ENCODE assay signal across 9 cellular contexts in the genomic region with DNA sequence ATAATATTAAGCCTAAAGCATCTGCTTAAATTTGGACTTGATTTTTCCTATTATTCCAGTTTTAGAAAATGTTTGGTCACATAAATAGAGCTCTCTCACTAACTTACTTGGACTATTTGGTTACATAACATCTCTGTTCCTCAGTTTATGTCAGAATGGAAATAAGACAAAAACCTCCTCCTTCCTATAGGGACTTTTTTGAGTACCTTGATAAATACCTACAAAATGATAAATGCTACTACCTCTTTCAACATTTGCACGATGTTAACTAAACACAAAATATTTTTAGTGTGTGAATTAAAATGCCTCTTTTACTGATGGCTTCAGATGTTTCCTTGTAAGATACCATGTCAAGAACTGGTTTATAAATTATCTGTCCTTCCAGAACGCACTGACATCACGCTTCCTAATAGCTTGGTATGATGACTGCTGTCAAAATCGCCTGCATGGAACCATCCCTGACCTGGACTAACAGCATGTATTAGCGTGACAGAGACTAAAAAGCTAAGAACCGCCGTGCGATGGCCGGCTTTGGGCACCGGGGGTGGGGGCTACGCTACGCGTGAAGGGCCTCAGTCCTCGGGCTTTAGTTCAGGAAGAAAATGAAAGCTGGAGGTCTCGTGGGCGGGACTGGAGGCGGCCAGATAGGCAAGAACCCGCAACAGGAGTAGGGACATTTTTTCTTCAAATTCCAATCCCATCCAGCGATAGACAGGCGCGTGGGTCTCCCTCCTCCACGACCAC.
DNase-seq lines count a peak whose midpoint lies in the region; ATAC-seq, FAIRE-seq and TF ChIP-seq lines count a peak whose summit lies in the region.
"Had no signal": no experiment of that assay in that cellular context is flagged by ENCODE, and none has a peak within 500 bp of the region (broad histone marks: within the 10 kb centered on the region; RNA-seq: fewer than 3 reads in every experiment).

No MANE protein-coding gene starts in this region.

- peak overlapping the region; percentile 100 for H3K4me2 ChIP-seq in astrocyte (ENCODE audit: low read length)

- H3K4me3 Mint-ChIP-seq in astrocyte (ENCODE audit: unreplicated experiment) (peak overlapping the region; percentile 88), immature natural killer cell (peak overlapping the region; percentile 81 to 91 (median 88))
- H3K4me3 Mint-ChIP-seq in stimulated activated effector memory CD8-positive, alpha-beta T cell treated with anti-CD3 and anti-CD28 coated beads, Interleukin-12 subunit alpha, Interleukin-12 subunit beta, amount 100 ng/mL, for 72 hours, result peak overlapping the region; percentile 73

- H2AFZ ChIP-seq in astrocyte (ENCODE audit: low read depth, low read length), result peak overlapping the region; percentile 100

- peak overlapping the region; percentile 54 for H3K4me3 ChIP-seq in astrocyte (ENCODE audit: insufficient read depth, low read depth, low read length)

- H3K79me2 ChIP-seq in astrocyte (ENCODE audit: insufficient read depth, low read length), result no peaks in the 10 kb centered on the region

- H3K9me3 Mint-ChIP-seq in astrocyte (ENCODE audit: unreplicated experiment), result no peaks in the 10 kb centered on the region
- H3K9me3 Mint-ChIP-seq in immature natural killer cell, result no peaks in the 10 kb centered on the region
- H3K9me3 Mint-ChIP-seq in stimulated activated effector memory CD8-positive, alpha-beta T cell treated with anti-CD3 and anti-CD28 coated beads, Interleukin-12 subunit alpha, Interleukin-12 subunit beta, amount 100 ng/mL, for 72 hours, result no peaks in the 10 kb centered on the region

- no peak for TF ChIP-seq CTCF in astrocyte (IDR thresholded peaks at IDR 0.05; ENCODE audit: insufficient read depth, low read depth, low read length)

- peaks cover 10% of the 10 kb centered on the region for H3K4me1 ChIP-seq in astrocyte (ENCODE audit: insufficient read depth, low read length)

- no peaks in the 10 kb centered on the region for H3K36me3 Mint-ChIP-seq in astrocyte (ENCODE audit: low read depth, unreplicated experiment)
- H3K36me3 Mint-ChIP-seq in immature natural killer cell, result no peaks in the 10 kb centered on the region
- no peaks in the 10 kb centered on the region for H3K36me3 Mint-ChIP-seq in stimulated activated effector memory CD8-positive, alpha-beta T cell treated with anti-CD3 and anti-CD28 coated beads, Interleukin-12 subunit alpha, Interleukin-12 subunit beta, amount 100 ng/mL, for 72 hours

- DNase-seq in NCI-H2227 (lab: John Stamatoyannopoulos, UW; ENCODE audit: unreplicated experiment) (peak; percentile 57), NCI-H2227 treated with DMSO at 0.1 percent for 48 hours (lab: John Stamatoyannopoulos, UW) (no peak), LHCN-M2 (ENCODE audit: low read depth) (peak; percentile 30), astrocyte (ENCODE audit: low read depth) (no peak), immature natural killer cell (peak in 1 of 3 donors; percentile 1), GF-D8 (lab: John Stamatoyannopoulos, UW) (no peak)
- DNase-seq in stimulated activated effector memory CD8-positive, alpha-beta T cell treated with anti-CD3 and anti-CD28 coated beads, Interleukin-12 subunit alpha, Interleukin-12 subunit beta, amount 100 ng/mL, for 72 hours (ENCODE audit: low spot score in 2 of 2), result no peak
- DNase-seq in stimulated activated CD4-positive, alpha-beta T cell treated with anti-CD3 and anti-CD28 coated beads, Interleukin-2, amount 100 ng/mL, for 48 hours, result no peak
- DNase-seq: DND-41 had no signal

- H3K9ac ChIP-seq in astrocyte (ENCODE audit: low read length), result peak overlapping the region; percentile 70

- FAIRE-seq in astrocyte (lab: Jason Lieb, UNC), result no peak

- H3K4me1 Mint-ChIP-seq in astrocyte (ENCODE audit: low read depth, unreplicated experiment) (no peaks in the 10 kb centered on the region), immature natural killer cell (peaks cover 9 to 13% of the 10 kb centered on the region in 2 donors)
- peaks cover 5% of the 10 kb centered on the region for H3K4me1 Mint-ChIP-seq in stimulated activated effector memory CD8-positive, alpha-beta T cell treated with anti-CD3 and anti-CD28 coated beads, Interleukin-12 subunit alpha, Interleukin-12 subunit beta, amount 100 ng/mL, for 72 hours

- no peaks in the 10 kb centered on the region for H3K9me3 ChIP-seq in astrocyte (ENCODE audit: insufficient read depth, low read depth, low read length)

- no peaks in the 10 kb centered on the region for H3K36me3 ChIP-seq in astrocyte (ENCODE audit: insufficient read depth, low read length)

- ATAC-seq in stimulated activated effector memory CD8-positive, alpha-beta T cell treated with anti-CD3 and anti-CD28 coated beads, Interleukin-12 subunit alpha, Interleukin-12 subunit beta, amount 100 ng/mL, for 72 hours, result no peak

- peaks cover 14% of the 10 kb centered on the region for H3K27me3 ChIP-seq in astrocyte (ENCODE audit: insufficient read depth, low read length)

- H4K20me1 ChIP-seq in astrocyte (ENCODE audit: insufficient read depth, low read length), result no peaks in the 10 kb centered on the region

- peak overlapping the region; percentile 1 for H3K27ac Mint-ChIP-seq in astrocyte (ENCODE audit: unreplicated experiment)
- H3K27ac Mint-ChIP-seq in immature natural killer cell, result peak overlapping the region in 1 of 6 donors; percentile 34
- H3K27ac Mint-ChIP-seq in stimulated activated effector memory CD8-positive, alpha-beta T cell treated with anti-CD3 and anti-CD28 coated beads, Interleukin-12 subunit alpha, Interleukin-12 subunit beta, amount 100 ng/mL, for 72 hours, result no peak overlapping the region

- H3K27ac ChIP-seq in astrocyte (ENCODE audit: low read depth, low read length), result no peak overlapping the region

- H3K27me3 Mint-ChIP-seq in astrocyte (ENCODE audit: low read depth, unreplicated experiment) (peaks cover 46% of the 10 kb centered on the region), immature natural killer cell (ENCODE audit: low read depth in 3 of 3) (peaks cover 12 to 17% (median 15%) of the 10 kb centered on the region in 3 donors)

Comparison
In these comparisons a context has a peak if more than half of its experiments do, and no peak if none do; other contexts are left out.
1. DNase-seq: peak in NCI-H2227 (single experiment) and LHCN-M2 (single experiment); none in NCI-H2227 treated with DMSO at 0.1 percent for 48 hours (single experiment), astrocyte (single experiment), stimulated activated effector memory CD8-positive, alpha-beta T cell treated with anti-CD3 and anti-CD28 coated beads, Interleukin-12 subunit alpha, Interleukin-12 subunit beta, amount 100 ng/mL, for 72 hours (0 of 2), GF-D8 (single experiment) and stimulated activated CD4-positive, alpha-beta T cell treated with anti-CD3 and anti-CD28 coated beads, Interleukin-2, amount 100 ng/mL, for 48 hours (0 of 2).
2. Peak in every context shown above with its lines, with median percentiles within 50 percentile points of each other: H3K4me3 Mint-ChIP-seq.